Comparison of ENCODE assay signal across 8 cellular contexts in the genomic region with DNA sequence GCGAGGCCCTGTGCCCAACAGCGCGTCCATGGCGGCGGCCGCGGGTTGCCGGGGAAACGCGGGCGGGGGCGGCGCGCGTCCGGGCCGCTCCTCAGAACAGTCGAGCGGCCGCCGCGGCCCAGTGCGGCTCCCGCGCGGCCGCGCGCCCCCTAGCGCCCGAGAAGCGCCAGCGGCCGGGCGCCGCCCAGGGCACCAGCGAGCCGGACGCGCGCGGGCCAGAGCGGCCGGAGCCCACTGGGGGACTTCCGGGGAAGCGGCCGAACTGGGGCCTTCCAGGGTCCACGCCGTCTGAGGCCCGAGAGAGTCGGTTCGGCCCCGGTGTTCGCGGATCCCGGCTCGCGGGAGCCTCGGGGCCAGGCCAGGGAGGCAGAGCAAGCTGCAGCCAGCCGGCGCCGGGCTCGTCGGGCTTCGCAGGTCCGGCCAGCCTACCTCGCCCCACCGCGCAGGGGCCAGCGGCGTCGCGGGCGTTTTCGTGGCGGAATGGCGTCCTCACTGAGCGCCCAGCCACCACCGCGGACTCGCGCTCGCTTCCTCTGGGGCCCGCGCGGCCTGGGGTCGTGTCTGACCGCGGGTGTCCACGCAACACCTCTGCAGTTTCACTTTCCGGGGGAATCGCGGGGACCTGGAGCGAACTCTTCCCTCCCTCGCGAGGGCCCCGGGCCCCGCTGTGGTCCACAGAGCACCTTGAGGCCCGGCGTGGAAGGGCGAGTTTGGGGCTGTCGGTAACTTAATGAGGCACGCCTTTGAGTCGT. TPM values are rescaled to one million over a fixed set of nuclear protein-coding genes. Genes with fewer than 3 reads are reported as not detected.
DNase-seq lines count a peak whose midpoint lies in the region; ATAC-seq and TF ChIP-seq lines count a peak whose summit lies in the region.

A gene with protein sequence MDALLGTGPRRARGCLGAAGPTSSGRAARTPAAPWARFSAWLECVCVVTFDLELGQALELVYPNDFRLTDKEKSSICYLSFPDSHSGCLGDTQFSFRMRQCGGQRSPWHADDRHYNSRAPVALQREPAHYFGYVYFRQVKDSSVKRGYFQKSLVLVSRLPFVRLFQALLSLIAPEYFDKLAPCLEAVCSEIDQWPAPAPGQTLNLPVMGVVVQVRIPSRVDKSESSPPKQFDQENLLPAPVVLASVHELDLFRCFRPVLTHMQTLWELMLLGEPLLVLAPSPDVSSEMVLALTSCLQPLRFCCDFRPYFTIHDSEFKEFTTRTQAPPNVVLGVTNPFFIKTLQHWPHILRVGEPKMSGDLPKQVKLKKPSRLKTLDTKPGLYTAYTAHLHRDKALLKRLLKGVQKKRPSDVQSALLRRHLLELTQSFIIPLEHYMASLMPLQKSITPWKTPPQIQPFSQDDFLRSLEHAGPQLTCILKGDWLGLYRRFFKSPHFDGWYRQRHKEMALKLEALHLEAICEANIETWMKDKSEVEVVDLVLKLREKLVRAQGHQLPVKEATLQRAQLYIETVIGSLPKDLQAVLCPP (minus strand): TSS at position 54 of the 752 bp plus-strand sequence. CDS start 24 bp downstream, at position 30.

- no peaks in the 10 kb centered on the region for H3K36me3 ChIP-seq in gastroesophageal sphincter
- H3K36me3 ChIP-seq in neutrophil = no peaks in the 10 kb centered on the region
- no peaks in the 10 kb centered on the region for H3K36me3 ChIP-seq in thoracic aorta

- peak in 3 of 4 experiments; percentile 60 to 97 (median 89) for TF ChIP-seq CTCF in gastroesophageal sphincter (IDR thresholded peaks at IDR 0.05)
- TF ChIP-seq CTCF in neutrophil (IDR thresholded peaks at IDR 0.05) = peak; percentile 88
- no peak for TF ChIP-seq CTCF in thoracic aorta (IDR thresholded peaks at IDR 0.05)

- ATAC-seq in GM21367 (IDR thresholded peaks at IDR 0.05; ENCODE audit: unreplicated experiment) (peak; percentile 54), gastroesophageal sphincter (peak; percentile 98), thoracic aorta (ENCODE audit: insufficient number of reproducible peaks, low FRiP score, low read depth) (peak; percentile 92)

- no peak for TF ChIP-seq EP300 in gastroesophageal sphincter (IDR thresholded peaks at IDR 0.05)

- no peaks in the 10 kb centered on the region for H3K27me3 ChIP-seq in gastroesophageal sphincter
- peaks cover 32% of the 10 kb centered on the region for H3K27me3 ChIP-seq in neutrophil
- no peaks in the 10 kb centered on the region for H3K27me3 ChIP-seq in thoracic aorta (replicated peaks; ENCODE audit: insufficient read depth)

- peaks cover 0 to 22% (median 10%) of the 10 kb centered on the region in 3 donors for H3K4me1 ChIP-seq in gastroesophageal sphincter
- peaks cover 13% of the 10 kb centered on the region in 2 experiments for H3K4me1 ChIP-seq in neutrophil (ENCODE audit: control insufficient read depth in 1 of 2, insufficient read depth in 1 of 2, low read depth in 1 of 2, low read length in 1 of 2)
- H3K4me1 ChIP-seq in thoracic aorta (ENCODE audit: control insufficient read depth in 1 of 2, low read depth in 2 of 2) = peaks cover 0 to 15% of the 10 kb centered on the region in 2 donors

- in situ Hi-C loops in Caki2 (cut with HindIII; ENCODE audit: low pct_unique_long_range_greater_than_20kb, low sequenced_read_pairs) = no loop called here

- H3K27ac ChIP-seq in gastroesophageal sphincter = peak within 1 kb of the TSS; percentile 87 to 97 (median 96)
- peak within 1 kb of the TSS; percentile 91 for H3K27ac ChIP-seq in neutrophil
- H3K27ac ChIP-seq in thoracic aorta = peak within 1 kb of the TSS; percentile 75 to 81

- DNase-seq in Caki2 (ENCODE audit: low read depth) = peak; percentile 80
- peak; percentile 84 for DNase-seq in HuH-7.5 (ENCODE audit: low spot score)
- peak; percentile 77 to 78 for DNase-seq in SHP77 (lab: John Stamatoyannopoulos, UW)
- DNase-seq in activated naive CD4-positive, alpha-beta T cell treated with Interleukin-2 at 50 U/mL for 16 hours = peak; percentile 68
- DNase-seq in thoracic aorta (ENCODE audit: low spot score) = no peak

- 0% methylated on average over 1 of the region's 104 CpGs; no CpG with 5 or more reads in 1 of the 2 donors for WGBS in gastroesophageal sphincter (ENCODE audit: low coverage in 1 of 2), 2 donors

- H3K4me3 ChIP-seq in gastroesophageal sphincter (peak within 1 kb of the TSS; percentile 79 to 87), neutrophil (ENCODE audit: low read depth in 1 of 2, low read length in 1 of 2) (peak within 1 kb of the TSS; percentile 82 to 95), thoracic aorta (peak within 1 kb of the TSS; percentile 78)

- no peaks in the 10 kb centered on the region for H3K9me3 ChIP-seq in gastroesophageal sphincter
- no peaks in the 10 kb centered on the region for H3K9me3 ChIP-seq in neutrophil
- no peaks in the 10 kb centered on the region for H3K9me3 ChIP-seq in thoracic aorta

- peak; percentile 80 to 81 for TF ChIP-seq POLR2A in gastroesophageal sphincter (IDR thresholded peaks at IDR 0.05)

RNA-seq across cellular contexts. Expression of the gene that starts here (rescaled TPM):
- total RNA-seq in Caki2 (2014; rRNA removed; shearing (Covaris generic); ENCODE audit: low replicate concordance) = 7.8 and 24.4 TPM in 2 replicates
- total RNA-seq in gastroesophageal sphincter (1 to 10 TPM; 2.0 to 4.8 (median 2.8) TPM), thoracic aorta (1 to 10 TPM; 4.2 to 6.0 TPM)
